In genomic region chr3:149258298-149258697, GRCh38 we compare ENCODE assay signal across 19 cellular contexts. TPM values are rescaled to one million over a fixed set of nuclear protein-coding genes. Genes with fewer than 3 reads are reported as not detected.
DNase-seq lines count a peak whose midpoint lies in the region; ATAC-seq and TF ChIP-seq lines count a peak whose summit lies in the region.
"Had no signal": no experiment of that assay in that cellular context is flagged by ENCODE, and none has a peak within 500 bp of the region (broad histone marks: within the 10 kb centered on the region; RNA-seq: fewer than 3 reads in every experiment).

No MANE protein-coding gene starts in this region.

- H2BK15ac ChIP-seq in IMR-90 (ENCODE audit: low read depth, low read length), result no peak overlapping the region; the same call in 2 of the 3 replicates

- no peak overlapping the region for H2AK9ac ChIP-seq in IMR-90 (replicated peaks; ENCODE audit: low read depth, low read length, poor library complexity)

- no peak overlapping the region for H3K4me2 ChIP-seq in IMR-90 (ENCODE audit: low read depth, low read length)
- no peak overlapping the region for H3K4me2 ChIP-seq in fibroblast of lung (ENCODE audit: extremely low read depth, insufficient read depth, low read length)
- no peak overlapping the region for H3K4me2 ChIP-seq in MM.1S (ENCODE audit: low read depth, low read length)

- H3K79me2 ChIP-seq in fibroblast of lung (ENCODE audit: control insufficient read depth, insufficient read depth, low read length) (no peaks in the 10 kb centered on the region), MM.1S (ENCODE audit: low read length) (no peaks in the 10 kb centered on the region)

- H2AK5ac ChIP-seq in IMR-90 (ENCODE audit: low read depth, low read length), result no peak overlapping the region

- H3F3A ChIP-seq in MM.1S (ENCODE audit: insufficient read depth, low read length), result no peaks in the 10 kb centered on the region

- H3K79me1 ChIP-seq in IMR-90 (ENCODE audit: low read depth in 1 of 2, low read length in 2 of 2), result no peaks in the 10 kb centered on the region

- H3K9me1 ChIP-seq in IMR-90 (ENCODE audit: insufficient read depth, low read length), result peaks cover 4% of the 10 kb centered on the region; the same call in 1 of the 2 replicates

- dilution Hi-C loops in IMR-90 (cut with HindIII; ENCODE audit: low sequenced_read_pairs, unreplicated experiment), result no loop called here

- peak overlapping the region; percentile 27; the same call in 1 of the 2 replicates for H2BK120ac ChIP-seq in IMR-90 (ENCODE audit: low read depth, low read length)

- H2AFZ ChIP-seq in IMR-90 (replicated peaks; ENCODE audit: low read length, poor library complexity), result no peak overlapping the region
- H2AFZ ChIP-seq in fibroblast of lung (ENCODE audit: low read length), result peak overlapping the region; percentile 28
- no peak overlapping the region for H2AFZ ChIP-seq in MM.1S (ENCODE audit: low read length)

- peak overlapping the region; percentile 1; the same call in 1 of the 2 replicates for H2BK20ac ChIP-seq in IMR-90 (ENCODE audit: low read depth, low read length)

- H3K56ac ChIP-seq in IMR-90 (ENCODE audit: extremely low read depth, insufficient read depth, low read length), result no peak overlapping the region

- H4K20me1 ChIP-seq in IMR-90 (ENCODE audit: insufficient read depth, low read length) (no peaks in the 10 kb centered on the region), fibroblast of lung (ENCODE audit: control insufficient read depth, extremely low read depth, insufficient read depth, low read length) (no peaks in the 10 kb centered on the region), MM.1S (ENCODE audit: insufficient read depth, low read length) (no peaks in the 10 kb centered on the region)

- TF ChIP-seq POLR2A in IMR-90 (IDR thresholded peaks at IDR 0.05; ENCODE audit: low read depth, low read length), result no peak

- TF ChIP-seq RAD21 in IMR-90 (IDR thresholded peaks at IDR 0.05; ENCODE audit: low read length), result no peak

- DNase-seq in IMR-90 (peak; percentile 16), OCI-M1 (lab: John Stamatoyannopoulos, UW) (peak; percentile 43), fibroblast of lung (ENCODE audit: low read depth in 2 of 2) (no peak), medulla oblongata (ENCODE audit: extremely low spot score) (peak; percentile 30), NCI-H345 treated with DMSO at 0.1 percent for 48 hours (lab: John Stamatoyannopoulos, UW; ENCODE audit: unreplicated experiment) (no peak), MM.1S (no peak)
- DNase-seq: activated B cell treated with CpG ODN at 0.5 μM for 24 hours; activated CD8-positive, alpha-beta T cell treated with anti-CD3 and anti-CD28 coated beads, Interleukin-2, amount 10 ng/mL, durations not matched to agents 7 days and 5 days; activated T-cell treated with anti-CD3 and anti-CD28 coated beads, Interleukin-2, amount 50 U/mL, for 48 hours; Caco-2; Karpas-422; mammary epithelial cell; natural killer cell; NCI-H1417 treated with DMSO at 0.1 percent for 48 hours; NCI-H226; spleen had no signal

- H3K14ac ChIP-seq in IMR-90 (replicated peaks; ENCODE audit: low read depth, low read length), result no peak overlapping the region

- H3K27ac ChIP-seq in IMR-90 (ENCODE audit: insufficient read depth, low read length) (no peak overlapping the region), fibroblast of lung (ENCODE audit: insufficient read depth, low read length) (no peak overlapping the region), MM.1S (ENCODE audit: low read length) (no peak overlapping the region)
- H3K27ac ChIP-seq: spleen, suprapubic skin had no signal

- no TSS peak for BruUV-seq in IMR-90 (replicated peaks; lab: Mats Ljungman, UMichigan)

- H4K5ac ChIP-seq in IMR-90 (ENCODE audit: low read depth, low read length), result no peak overlapping the region

- no peaks in the 10 kb centered on the region for H3K27me3 ChIP-seq in IMR-90 (ENCODE audit: control insufficient read depth, insufficient read depth, low read length)
- H3K27me3 ChIP-seq in fibroblast of lung (ENCODE audit: control insufficient read depth, insufficient read depth, low read length), result no peaks in the 10 kb centered on the region
- H3K27me3 ChIP-seq in MM.1S (replicated peaks; ENCODE audit: insufficient read depth, low read length), result no peaks in the 10 kb centered on the region
- H3K27me3 ChIP-seq: spleen, suprapubic skin had no signal

- TF ChIP-seq CTCF in IMR-90 (conservative IDR thresholded peaks at IDR 0.05; ENCODE audit: low read depth, low read length), result no peak
- no peak for TF ChIP-seq CTCF in fibroblast of lung (conservative IDR thresholded peaks at IDR 0.05 in 1 of 2, IDR thresholded peaks at IDR 0.05 in 1 of 2; ENCODE audit: low read depth in 1 of 2, low read length in 2 of 2)
- TF ChIP-seq CTCF in MM.1S (IDR thresholded peaks at IDR 0.05; ENCODE audit: low read length), result no peak

- no peak overlapping the region for H3K9ac ChIP-seq in IMR-90 (ENCODE audit: low read depth, low read length)
- no peak overlapping the region for H3K9ac ChIP-seq in fibroblast of lung (ENCODE audit: insufficient read depth, low read length)
- H3K9ac ChIP-seq in MM.1S (ENCODE audit: low read length), result no peak overlapping the region

- H3K4ac ChIP-seq in IMR-90 (ENCODE audit: low read depth, low read length), result 0 out of 2 replicates have a peak overlapping the region, but pooled peaks have one; percentile 16

- in situ Hi-C loops in IMR-90 (cut with MboI; ENCODE audit: low sequenced_read_pairs), result no loop called here

- POLR2A ChIA-PET in IMR-90 (lab: Charles Lee; ENCODE audit: unreplicated experiment), result no interaction called here

- no peak overlapping the region for H3K4me3 ChIP-seq in IMR-90 (ENCODE audit: insufficient read depth, low read depth, low read length)
- H3K4me3 ChIP-seq in fibroblast of lung (replicated peaks in 1 of 4; ENCODE audit: control extremely low read depth in 1 of 4, insufficient read depth in 1 of 4, low read depth in 3 of 4, low read length in 4 of 4), result no peak overlapping the region
- H3K4me3 ChIP-seq in MM.1S (ENCODE audit: low read length), result no peak overlapping the region
- H3K4me3 ChIP-seq: spleen, suprapubic skin had no signal

- no peak overlapping the region for H3K23ac ChIP-seq in IMR-90 (ENCODE audit: low read depth, low read length)

- H3K36me3 ChIP-seq in IMR-90 (ENCODE audit: control insufficient read depth, insufficient read depth, low read length), result no peaks in the 10 kb centered on the region
- H3K36me3 ChIP-seq in fibroblast of lung (ENCODE audit: control insufficient read depth, insufficient read depth, low read length), result no peaks in the 10 kb centered on the region
- H3K36me3 ChIP-seq in MM.1S (replicated peaks; ENCODE audit: insufficient read depth, low read length), result no peaks in the 10 kb centered on the region
- H3K36me3 ChIP-seq: spleen, suprapubic skin had no signal

- H2BK5ac ChIP-seq in IMR-90 (ENCODE audit: low read depth, low read length, poor library complexity, severe bottlenecking), result no peak overlapping the region

- no peak overlapping the region for H4K91ac ChIP-seq in IMR-90 (ENCODE audit: insufficient read depth, low read depth, low read length)

- H3K9me3 ChIP-seq in IMR-90 (ENCODE audit: control insufficient read depth, insufficient read depth, low read length), result no peaks in the 10 kb centered on the region
- no peaks in the 10 kb centered on the region for H3K9me3 ChIP-seq in fibroblast of lung (ENCODE audit: control insufficient read depth, insufficient read depth, low read depth, low read length)
- no peaks in the 10 kb centered on the region for H3K9me3 ChIP-seq in MM.1S (replicated peaks; ENCODE audit: insufficient read depth, low read length)
- H3K9me3 ChIP-seq: Caco-2, spleen, suprapubic skin had no signal

- H3K4me1 ChIP-seq in IMR-90 (ENCODE audit: control insufficient read depth, insufficient read depth, low read length) (peaks cover 4% of the 10 kb centered on the region), fibroblast of lung (ENCODE audit: control insufficient read depth, extremely low read depth, insufficient read depth, low read length) (no peaks in the 10 kb centered on the region), MM.1S (ENCODE audit: low read length) (no peaks in the 10 kb centered on the region)
- H3K4me1 ChIP-seq: spleen, suprapubic skin had no signal

- no peaks in the 10 kb centered on the region for H3K9me2 ChIP-seq in MM.1S (replicated peaks; ENCODE audit: insufficient read depth, low read length)

- intact Hi-C loops in IMR-90 (cut with micrococcal nuclease), result no loop called here

- H3K18ac ChIP-seq in IMR-90 (ENCODE audit: low read depth, low read length), result no peak overlapping the region

- no peak for ATAC-seq in IMR-90 (ENCODE audit: low read depth)
- ATAC-seq in GM19035 (IDR thresholded peaks at IDR 0.05; ENCODE audit: unreplicated experiment), result no peak
- no peak for ATAC-seq in HG03196 (IDR thresholded peaks at IDR 0.05; ENCODE audit: unreplicated experiment)
- ATAC-seq: activated CD8-positive, alpha-beta T cell treated with anti-CD3 and anti-CD28 coated beads, Interleukin-2, amount 10 ng/mL, durations not matched to agents 7 days and 5 days; natural killer cell had no signal

- no CpG with 5 or more reads among the region's 3 CpGs for WGBS in IMR-90 (ENCODE audit: extremely low coverage in 2 of 2, insufficient read length in 1 of 2), 2 experiments

- CTCF ChIA-PET in IMR-90 (lab: Yijun Ruan, JAX), result no interaction called here

- no peak overlapping the region for H4K8ac ChIP-seq in IMR-90 (ENCODE audit: low read depth in 2 of 2, low read length in 2 of 2)

TF ChIP-seq in IMR-90, 13 proteins besides CTCF, POLR2A, EP300 and RAD21 (continues in another document):
- TF ChIP-seq CHD1 (IDR thresholded peaks at IDR 0.05; ENCODE audit: low read depth, low read length), result no peak
- TF ChIP-seq CEBPB (IDR thresholded peaks at IDR 0.05; ENCODE audit: low read depth, low read length), result no peak
- no peak for TF ChIP-seq BHLHE40 (IDR thresholded peaks at IDR 0.05; ENCODE audit: low read depth, low read length)
- TF ChIP-seq SMC3 (IDR thresholded peaks at IDR 0.05; ENCODE audit: low read depth, low read length), result no peak
- TF ChIP-seq MAFK (IDR thresholded peaks at IDR 0.05; ENCODE audit: low read depth, low read length), result no peak
- no peak for TF ChIP-seq RFX5 (IDR thresholded peaks at IDR 0.05; ENCODE audit: low read depth, low read length)

RNA-seq across cellular contexts. Expression of gene CP, which starts 36.7 kb away (rescaled TPM):
- 0.28 TPM in 1 of 2 replicates, not detected in the other for total RNA-seq in IMR-90 (2012; rRNA removed)
- not detected in 2 replicates for polyA plus RNA-seq in IMR-90 (2012; rRNA removed)
- not detected in 2 replicates for polyA plus RNA-seq in IMR-90 (2012; cell fraction: cytosol; rRNA removed)
- 0.07 TPM in 1 of 2 replicates, not detected in the other for polyA plus RNA-seq in IMR-90 (2012; cell fraction: nucleus; rRNA removed; ENCODE audit: low replicate concordance)
- total RNA-seq in fibroblast of lung, result under 0.01 TPM in 1 of 2 replicates, not detected in the other
- polyA plus RNA-seq in fibroblast of lung, result 0.03 TPM in 1 of 2 replicates, not detected in the other
- polyA plus RNA-seq in fibroblast of lung (2012), result 0.13 TPM in 1 of 2 replicates, not detected in the other
- polyA minus RNA-seq in fibroblast of lung (ENCODE audit: low replicate concordance), result not detected in 2 replicates
- total RNA-seq: activated B cell treated with CpG ODN at 0.5 μM for 24 hours; activated CD8-positive, alpha-beta T cell treated with anti-CD3 and anti-CD28 coated beads, Interleukin-2, amount 10 ng/mL, durations not matched to agents 7 days and 5 days; mammary epithelial cell; natural killer cell had no signal
- polyA plus RNA-seq: mammary epithelial cell had no signal

Comparison
In these comparisons a context has a peak if more than half of its experiments do, and no peak if none do; other contexts are left out.
1. DNase-seq: peak in IMR-90 (single experiment), OCI-M1 (single experiment) and medulla oblongata (single experiment); none in fibroblast of lung (0 of 2), NCI-H345 treated with DMSO at 0.1 percent for 48 hours (single experiment) and MM.1S (single experiment).